Comparison of ENCODE assay signal across 25 cellular contexts in genomic region chr1:115194571-115194970, GRCh38.
"Had no signal": no experiment of that assay in that cellular context is flagged by ENCODE, and none has a peak within 500 bp of the region (broad histone marks: within the 10 kb centered on the region; RNA-seq: fewer than 3 reads in every experiment).

No MANE protein-coding gene starts in this region.

- H3K4me3 ChIP-seq: breast epithelium, hepatocyte, psoas muscle, sigmoid colon, thoracic aorta, upper lobe of left lung, vagina had no signal

- H3K9me3 ChIP-seq: breast epithelium, psoas muscle, sigmoid colon, thoracic aorta, upper lobe of left lung, vagina had no signal

- H3K27ac ChIP-seq: breast epithelium, hepatocyte, parathyroid adenoma, psoas muscle, sigmoid colon, thoracic aorta, upper lobe of left lung, vagina had no signal

- H3K4me1 ChIP-seq: breast epithelium, parathyroid adenoma, upper lobe of left lung had no signal

- ATAC-seq: activated CD4-positive, alpha-beta T cell treated with anti-CD3 and anti-CD28 coated beads for 36 hours; activated CD8-positive, alpha-beta memory T cell treated with anti-CD3 and anti-CD28 coated beads, Interleukin-2, amount 10 ng/mL, durations not matched to agents 7 days and 5 days; activated CD8-positive, alpha-beta T cell treated with anti-CD3 and anti-CD28 coated beads, Interleukin-2, amount 10 ng/mL, durations not matched to agents 7 days and 5 days; activated naive CD8-positive, alpha-beta T cell treated with anti-CD3 and anti-CD28 coated beads, Interleukin-2, amount 50 U/mL, for 24 hours; esophagus mucosa; left cardiac atrium; left ventricle myocardium superior; psoas muscle; stimulated activated effector memory CD8-positive, alpha-beta T cell treated with anti-CD3 and anti-CD28 coated beads, Interleukin-12 subunit alpha, Interleukin-12 subunit beta, amount 100 ng/mL, for 72 hours had no signal

- H3K27me3 ChIP-seq: breast epithelium, hepatocyte, sigmoid colon, upper lobe of left lung, vagina had no signal

- H3K36me3 ChIP-seq: breast epithelium, sigmoid colon, thoracic aorta, upper lobe of left lung, vagina had no signal

- DNase-seq: activated CD4-positive, alpha-beta T cell treated with anti-CD3 and anti-CD28 coated beads for 36 hours; activated CD4-positive, CD25-positive, alpha-beta regulatory T cell; activated CD8-positive, alpha-beta memory T cell treated with anti-CD3 and anti-CD28 coated beads, Interleukin-2, amount 10 ng/mL, durations not matched to agents 7 days and 5 days; activated CD8-positive, alpha-beta T cell treated with anti-CD3 and anti-CD28 coated beads, Interleukin-2, amount 10 ng/mL, durations not matched to agents 7 days and 5 days; activated naive CD8-positive, alpha-beta T cell treated with anti-CD3 and anti-CD28 coated beads, Interleukin-2, amount 50 U/mL, for 24 hours; activated T-cell treated with anti-CD3 and anti-CD28 coated beads, Interleukin-2, amount 50 U/mL, for 48 hours; central memory CD4-positive, alpha-beta T cell; glutamatergic neuron; left cardiac atrium; left ventricle myocardium superior; naive B cell; occipital lobe; psoas muscle; sigmoid colon; small intestine; stimulated activated CD4-positive, alpha-beta T cell treated with anti-CD3 and anti-CD28 coated beads, Interleukin-4, amount 100 ng/mL, for 24 hours; T-helper 2 cell; upper lobe of left lung had no signal
